1 cellular context compared by ENCODE assay signal in genomic region chrX:155026420-155026726, GRCh38.
TF ChIP-seq lines count a peak whose summit lies in the region.

No MANE protein-coding gene starts in this region.

TF ChIP-seq in neural cell, 6 proteins besides CTCF, POLR2A, EP300 and RAD21 (continued from another document):
- TF ChIP-seq, protein P1, sequence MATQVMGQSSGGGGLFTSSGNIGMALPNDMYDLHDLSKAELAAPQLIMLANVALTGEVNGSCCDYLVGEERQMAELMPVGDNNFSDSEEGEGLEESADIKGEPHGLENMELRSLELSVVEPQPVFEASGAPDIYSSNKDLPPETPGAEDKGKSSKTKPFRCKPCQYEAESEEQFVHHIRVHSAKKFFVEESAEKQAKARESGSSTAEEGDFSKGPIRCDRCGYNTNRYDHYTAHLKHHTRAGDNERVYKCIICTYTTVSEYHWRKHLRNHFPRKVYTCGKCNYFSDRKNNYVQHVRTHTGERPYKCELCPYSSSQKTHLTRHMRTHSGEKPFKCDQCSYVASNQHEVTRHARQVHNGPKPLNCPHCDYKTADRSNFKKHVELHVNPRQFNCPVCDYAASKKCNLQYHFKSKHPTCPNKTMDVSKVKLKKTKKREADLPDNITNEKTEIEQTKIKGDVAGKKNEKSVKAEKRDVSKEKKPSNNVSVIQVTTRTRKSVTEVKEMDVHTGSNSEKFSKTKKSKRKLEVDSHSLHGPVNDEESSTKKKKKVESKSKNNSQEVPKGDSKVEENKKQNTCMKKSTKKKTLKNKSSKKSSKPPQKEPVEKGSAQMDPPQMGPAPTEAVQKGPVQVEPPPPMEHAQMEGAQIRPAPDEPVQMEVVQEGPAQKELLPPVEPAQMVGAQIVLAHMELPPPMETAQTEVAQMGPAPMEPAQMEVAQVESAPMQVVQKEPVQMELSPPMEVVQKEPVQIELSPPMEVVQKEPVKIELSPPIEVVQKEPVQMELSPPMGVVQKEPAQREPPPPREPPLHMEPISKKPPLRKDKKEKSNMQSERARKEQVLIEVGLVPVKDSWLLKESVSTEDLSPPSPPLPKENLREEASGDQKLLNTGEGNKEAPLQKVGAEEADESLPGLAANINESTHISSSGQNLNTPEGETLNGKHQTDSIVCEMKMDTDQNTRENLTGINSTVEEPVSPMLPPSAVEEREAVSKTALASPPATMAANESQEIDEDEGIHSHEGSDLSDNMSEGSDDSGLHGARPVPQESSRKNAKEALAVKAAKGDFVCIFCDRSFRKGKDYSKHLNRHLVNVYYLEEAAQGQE (IDR thresholded peaks at IDR 0.05; ENCODE audit: borderline replicate concordance), result no peak
- TF ChIP-seq MXI1 (conservative IDR thresholded peaks at IDR 0.05; ENCODE audit: poor library complexity, severe bottlenecking) (no peak), EZH2 (IDR thresholded peaks at IDR 0.05; ENCODE audit: borderline replicate concordance, insufficient read depth, low read length, poor library complexity, severe bottlenecking) (no peak), TAF1 (IDR thresholded peaks at IDR 0.05; ENCODE audit: low read depth) (no peak)
